ENCODE assay signal across 18 cellular contexts in genomic region chr2:119263656-119264055, GRCh38. TPM values are rescaled to one million over a fixed set of nuclear protein-coding genes. Genes with fewer than 3 reads are reported as not detected.
DNase-seq lines count a peak whose midpoint lies in the region; ATAC-seq and TF ChIP-seq lines count a peak whose summit lies in the region.
"Had no signal": no experiment of that assay in that cellular context is flagged by ENCODE, and none has a peak within 500 bp of the region (broad histone marks: within the 10 kb centered on the region; RNA-seq: fewer than 3 reads in every experiment).

No MANE protein-coding gene starts in this region.

- no peak overlapping the region for H3K4me3 ChIP-seq in testis
- H3K4me3 ChIP-seq: esophagus squamous epithelium, Peyer's patch, spleen, uterus had no signal

- H3K36me3 ChIP-seq in testis (ENCODE audit: low read depth, missing control alignments), result no peaks in the 10 kb centered on the region
- H3K36me3 ChIP-seq: Peyer's patch, uterus had no signal

- H3K27ac ChIP-seq in testis, result no peak overlapping the region
- H3K27ac ChIP-seq: esophagus squamous epithelium, Peyer's patch, spleen, uterus had no signal

- 89 to 91% methylated on average over 1 to 5 of the region's 5 CpGs for WGBS in testis, 2 donors

- DNase-seq in activated CD8-positive, alpha-beta memory T cell treated with anti-CD3 and anti-CD28 coated beads for 24 hours, result peak; percentile 4
- DNase-seq in activated CD8-positive, alpha-beta memory T cell treated with anti-CD3 and anti-CD28 coated beads, Interleukin-2, amount 50 U/mL, for 4 hours, result no peak
- DNase-seq in OCI-M1 (lab: John Stamatoyannopoulos, UW) (peak; percentile 70), head of caudate nucleus (peak in 24 of 42 donors; percentile 11 to 62 (median 40)), testis (peak; percentile 13), NCI-H2196 (lab: John Stamatoyannopoulos, UW; ENCODE audit: unreplicated experiment) (no peak)
- DNase-seq: activated CD4-positive, CD25-positive, alpha-beta regulatory T cell treated with anti-CD3 and anti-CD28 coated beads, Interleukin-2, amount 50 U/mL, for 72 hours; effector memory CD8-positive, alpha-beta T cell; esophagus squamous epithelium; left cardiac atrium; NCI-H1694; NCI-H2227 treated with DMSO at 0.1 percent for 48 hours; NCI-H774; spleen; uterus had no signal

- intact Hi-C loops in head of caudate nucleus (cut with DNase I) (no loop called here), testis (cut with DNase I; ENCODE audit: low total_unique reads) (no loop called here)

- H3K4me1 ChIP-seq in testis, result no peaks in the 10 kb centered on the region
- H3K4me1 ChIP-seq: esophagus squamous epithelium, Peyer's patch, uterus had no signal

- no peaks in the 10 kb centered on the region for H3K27me3 ChIP-seq in testis
- H3K27me3 ChIP-seq: esophagus squamous epithelium, Peyer's patch, spleen, uterus had no signal

- TF ChIP-seq CTCF in testis (IDR thresholded peaks at IDR 0.05), result no peak

- TF ChIP-seq POLR2A in testis (IDR thresholded peaks at IDR 0.05), result no peak

- ATAC-seq in HG03039 (IDR thresholded peaks at IDR 0.05; ENCODE audit: unreplicated experiment) (no peak), GM21717 (IDR thresholded peaks at IDR 0.05; ENCODE audit: unreplicated experiment) (no peak)
- ATAC-seq: effector memory CD8-positive, alpha-beta T cell had no signal

- H3K9me3 ChIP-seq in testis, result no peaks in the 10 kb centered on the region
- H3K9me3 ChIP-seq: esophagus squamous epithelium, Peyer's patch, spleen, uterus had no signal

RNA-seq across cellular contexts. Expression of gene STEAP3, which starts 40.0 kb away (rescaled TPM):
- 10 to 100 TPM in 1 of 2 donors, 1 to 10 TPM in 1; 5.1 to 11.9 TPM for total RNA-seq in testis
- polyA plus RNA-seq in testis (ENCODE audit: insufficient read depth, low read depth, low replicate concordance), result 5.6 TPM

Comparison
In these comparisons a context has a peak if more than half of its experiments do, and no peak if none do; other contexts are left out.
1. DNase-seq: peak in activated CD8-positive, alpha-beta memory T cell treated with anti-CD3 and anti-CD28 coated beads for 24 hours (single experiment), OCI-M1 (single experiment), head of caudate nucleus (24 of 42) and testis (single experiment); none in activated CD8-positive, alpha-beta memory T cell treated with anti-CD3 and anti-CD28 coated beads, Interleukin-2, amount 50 U/mL, for 4 hours (single experiment) and NCI-H2196 (single experiment).